8 cellular contexts compared by ENCODE assay signal in the genomic region with DNA sequence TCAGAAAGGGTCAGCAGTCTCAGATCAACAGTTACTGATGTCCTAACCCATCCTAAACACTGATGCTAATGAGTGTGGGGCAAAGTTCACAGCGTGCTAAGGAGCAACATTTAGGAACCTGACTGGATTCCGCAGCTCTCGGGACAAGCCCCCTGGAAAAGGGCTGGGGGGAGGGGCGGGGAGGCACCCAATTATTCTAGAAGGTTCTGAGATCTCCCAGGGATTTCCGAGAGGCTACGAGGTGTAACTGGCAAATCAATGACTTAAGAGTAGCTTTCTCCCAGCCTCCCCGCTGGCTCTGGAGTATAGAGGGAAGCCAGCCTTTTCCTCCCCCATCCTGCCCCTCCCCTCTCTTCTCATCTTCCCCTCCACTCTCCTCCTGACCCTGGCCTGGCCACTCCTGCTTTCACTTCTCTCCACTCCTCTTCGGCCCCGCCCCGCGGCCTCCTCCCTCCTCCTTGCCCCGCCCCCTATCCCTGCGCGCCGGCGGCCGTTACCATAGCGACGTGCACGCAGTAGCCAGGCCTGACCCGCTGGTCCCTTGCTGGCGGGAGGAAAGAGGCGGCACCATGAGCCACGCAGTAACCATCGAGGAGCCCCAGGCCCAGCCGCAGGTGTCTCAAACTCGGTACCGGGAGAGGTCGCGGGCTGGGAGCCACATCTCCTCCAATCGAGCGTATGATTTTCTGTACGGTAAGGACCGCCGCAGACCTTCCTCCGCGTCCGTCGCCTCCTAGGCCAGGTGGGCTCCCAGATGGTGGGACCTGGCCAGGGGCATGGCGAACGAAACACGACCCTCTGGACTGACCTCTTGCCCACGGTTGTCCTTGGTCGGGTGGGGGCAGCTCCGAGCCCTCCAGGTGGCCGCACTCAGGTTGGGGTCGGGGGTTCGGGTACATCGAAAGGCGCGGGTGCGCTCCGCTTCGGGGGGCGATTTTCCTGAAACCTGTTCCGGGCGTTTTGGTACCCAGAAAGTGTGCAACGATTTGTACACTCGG. TPM values are rescaled to one million over a fixed set of nuclear protein-coding genes. Genes with fewer than 3 reads are reported as not detected.
DNase-seq lines count a peak whose midpoint lies in the region; ATAC-seq, FAIRE-seq and TF ChIP-seq lines count a peak whose summit lies in the region.

A gene (plus strand): TSS at position 493 of the 998 bp plus-strand sequence. CDS start 77 bp downstream, at position 570.

- H4K20me1 ChIP-seq in HCT116 (ENCODE audit: insufficient read depth), result no peaks in the 10 kb centered on the region

- no peak within 1 kb of the TSS for H3K27ac ChIP-seq in HCT116 (ENCODE audit: low read depth, low read length)
- H3K27ac ChIP-seq in skin epidermis, result peak within 1 kb of the TSS in 4 of 21 experiments; percentile 17 to 67 (median 56)

- no peak within 1 kb of the TSS for H3K9ac ChIP-seq in HCT116 (ENCODE audit: low read length)

- TF ChIP-seq RAD21 in HCT116 (IDR thresholded peaks at IDR 0.05; ENCODE audit: low read depth), result no peak

- no TSS peak for BruUV-seq in HCT116 (replicated peaks; lab: Mats Ljungman, UMichigan)

- TF ChIP-seq CTCF in HCT116 (IDR thresholded peaks at IDR 0.05 in 2 of 3, conservative IDR thresholded peaks at IDR 0.05 in 1 of 3; ENCODE audit: borderline replicate concordance in 1 of 3, insufficient read depth in 1 of 3, low read depth in 2 of 3, low read length in 2 of 3), result no peak
- no peak for TF ChIP-seq CTCF in bronchial epithelial cell (IDR thresholded peaks at IDR 0.05; ENCODE audit: insufficient read depth, low read length, severe bottlenecking)

- H2AFZ ChIP-seq in HCT116 (ENCODE audit: low read depth, low read length, poor library complexity, severe bottlenecking), result peak within 1 kb of the TSS; percentile 89

- H3K9me3 ChIP-seq in HCT116 (ENCODE audit: control insufficient read depth in 1 of 2, insufficient read depth in 1 of 2, low read depth in 1 of 2, low read length in 2 of 2), result no peaks in the 10 kb centered on the region

- H3K36me3 ChIP-seq in HCT116 (ENCODE audit: control insufficient read depth in 1 of 2, insufficient read depth in 2 of 2, low read length in 2 of 2), result no peaks in the 10 kb centered on the region
- H3K36me3 ChIP-seq in bronchial epithelial cell (ENCODE audit: control insufficient read depth, insufficient read depth, low read length), result no peaks in the 10 kb centered on the region

- RAD21 ChIA-PET in HCT116 (lab: Charles Lee; ENCODE audit: low non-redundant PET in 1 of 2, low total read pairs in 2 of 2, uncharacterized antibody in 2 of 2, unreplicated experiment in 2 of 2), result no interaction called here

- POLR2A ChIA-PET in HCT116 (lab: Charles Lee), result interaction anchor here (1.0 kb wide), 1 partner anchor 462 kb away, joined by 3 read pairs; a partner anchor contains a TSS

- peak within 1 kb of the TSS; percentile 65 for H3K4me2 ChIP-seq in HCT116 (ENCODE audit: low read length)

- no peaks in the 10 kb centered on the region for H3K79me2 ChIP-seq in HCT116 (ENCODE audit: insufficient read depth, low read length)

- CTCF ChIA-PET in HCT116 (lab: Charles Lee), result no interaction called here

- peak; percentile 99 for ATAC-seq in HCT116

- no peak for FAIRE-seq in bronchial epithelial cell (lab: Jason Lieb, UNC)

- no peak for TF ChIP-seq POLR2A in HCT116 (IDR thresholded peaks at IDR 0.05; ENCODE audit: borderline replicate concordance, extremely low read depth, insufficient read depth, insufficient read length)

- H3K27me3 ChIP-seq in HCT116 (ENCODE audit: insufficient read depth, low read length) (no peaks in the 10 kb centered on the region), bronchial epithelial cell (ENCODE audit: control insufficient read depth, insufficient read depth, low read length) (peaks cover 4% of the 10 kb centered on the region)

- H3K4me1 ChIP-seq in HCT116 (ENCODE audit: control insufficient read depth in 1 of 2, insufficient read depth in 2 of 2, low read length in 2 of 2), result peaks cover 7 to 26% of the 10 kb centered on the region in 2 experiments; a peak in 3 of 4 replicates

- DNase-seq in GM03348 (ENCODE audit: low spot score) (peak; percentile 97), HCT116 (ENCODE audit: low read depth, low spot score) (peak; percentile 68), NCI-H128 (lab: John Stamatoyannopoulos, UW; ENCODE audit: unreplicated experiment) (peak; percentile 82), bronchial epithelial cell (ENCODE audit: low read depth) (peak; percentile 72), iPS-NIHi7 (ENCODE audit: extremely low spot score) (peak; percentile 99), UCSD-AML1 (lab: John Stamatoyannopoulos, UW; ENCODE audit: unreplicated experiment) (no peak)
- DNase-seq in activated CD4-positive, CD25-positive, alpha-beta regulatory T cell (lab: John Stamatoyannopoulos, UW), result peak; percentile 43 to 54 (median 45)

- no peaks in the 10 kb centered on the region for H3K9me2 ChIP-seq in HCT116 (ENCODE audit: insufficient read depth)

- intact Hi-C loops in HCT116 (cut with micrococcal nuclease), result no loop called here

- peak within 1 kb of the TSS in 1 of 2 experiments; percentile 37; a peak in 3 of 4 replicates for H3K4me3 ChIP-seq in HCT116 (replicated peaks in 1 of 2; ENCODE audit: low read depth in 1 of 2, low read length in 2 of 2)
- peak within 1 kb of the TSS; percentile 39 for H3K4me3 ChIP-seq in bronchial epithelial cell (ENCODE audit: low read depth, low read length)
- peak within 1 kb of the TSS; percentile 31 to 58 (median 47) for H3K4me3 ChIP-seq in skin epidermis

TF ChIP-seq in HCT116, 20 proteins besides CTCF, POLR2A, EP300 and RAD21:
- TF ChIP-seq SP1 (IDR thresholded peaks at IDR 0.05; ENCODE audit: low read depth) (0 out of 2 replicates have a peak, but pooled peaks have one; percentile 15), SIN3A (IDR thresholded peaks at IDR 0.05; ENCODE audit: low read depth) (no peak), JUND (IDR thresholded peaks at IDR 0.05) (no peak), EZH2 (IDR thresholded peaks at IDR 0.05) (no peak)
- TF ChIP-seq, protein P1, sequence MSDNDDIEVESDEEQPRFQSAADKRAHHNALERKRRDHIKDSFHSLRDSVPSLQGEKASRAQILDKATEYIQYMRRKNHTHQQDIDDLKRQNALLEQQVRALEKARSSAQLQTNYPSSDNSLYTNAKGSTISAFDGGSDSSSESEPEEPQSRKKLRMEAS (IDR thresholded peaks at IDR 0.05), result no peak
TF ChIP-seq in HCT116: peak in this region for 1.

RNA-seq across cellular contexts. Expression of the gene that starts here (rescaled TPM):
- 0.96 TPM for total RNA-seq in HCT116 (2021; ENCODE audit: unreplicated experiment)
- polyA plus RNA-seq in HCT116 (2012), result 0.05 and 0.36 TPM in 2 replicates
- not detected in 2 replicates for total RNA-seq in bronchial epithelial cell

Comparison
In these comparisons a context has a peak if more than half of its experiments do, and no peak if none do; other contexts are left out.
1. Peak in DNase-seq, ATAC-seq and H3K4me2 ChIP-seq in HCT116; RNA of the gene not detected or under 1 TPM.
2. Peak in DNase-seq and H3K4me3 ChIP-seq in bronchial epithelial cell; RNA of the gene not detected or under 1 TPM.